14 cellular contexts compared by ENCODE assay signal in genomic region chr2:160635488-160635887, GRCh38.
A peak's percentile ranks its signal among the peaks of the same experiment; 100 is the strongest.
DNase-seq lines count a peak whose midpoint lies in the region; ATAC-seq and TF ChIP-seq lines count a peak whose summit lies in the region.
"Had no signal": no experiment of that assay in that cellular context is flagged by ENCODE, and none has a peak within 500 bp of the region (broad histone marks: within the 10 kb centered on the region; RNA-seq: fewer than 3 reads in every experiment).

No MANE protein-coding gene starts in this region.

- DNase-seq in EH (ENCODE audit: low read depth) (peak; percentile 61), fibroblast of pulmonary artery (ENCODE audit: low read depth) (peak; percentile 67), osteoblast (ENCODE audit: insufficient read length, low spot score, missing footprints) (peak; percentile 50), cortex of kidney (lab: John Stamatoyannopoulos, UW) (no peak), ACHN (no peak)
- DNase-seq: activated CD8-positive, alpha-beta memory T cell treated with anti-CD3 and anti-CD28 coated beads, Interleukin-2, amount 10 ng/mL, durations not matched to agents 7 days and 5 days; activated naive CD4-positive, alpha-beta T cell treated with anti-CD3 and anti-CD28 coated beads for 36 hours; DMS 273 treated with DMSO at 0.1 percent for 48 hours; NCI-H2171 treated with DMSO at 0.1 percent for 48 hours; testis had no signal

- no peaks in the 10 kb centered on the region for H3K27me3 ChIP-seq in osteoblast (ENCODE audit: insufficient read depth, low read length)
- H3K27me3 ChIP-seq: testis had no signal

- TF ChIP-seq CTCF in fibroblast of pulmonary artery (IDR thresholded peaks at IDR 0.05; ENCODE audit: low read length, missing control alignments) = no peak
- no peak for TF ChIP-seq CTCF in osteoblast (IDR thresholded peaks at IDR 0.05; ENCODE audit: extremely low read depth, low read depth, low read length)

- H2AFZ ChIP-seq in osteoblast (ENCODE audit: low read length) = no peak overlapping the region

- no peak overlapping the region for H3K4me3 ChIP-seq in fibroblast of pulmonary artery (replicated peaks; ENCODE audit: low read depth, low read length)
- no peak overlapping the region for H3K4me3 ChIP-seq in osteoblast (ENCODE audit: insufficient read depth, low read length)
- H3K4me3 ChIP-seq: testis had no signal

- H3K27ac ChIP-seq in osteoblast (ENCODE audit: low read depth, low read length) = peak overlapping the region; percentile 26
- H3K27ac ChIP-seq: testis, VCaP had no signal

- H4K20me1 ChIP-seq in osteoblast (ENCODE audit: insufficient read depth, low read length) = no peaks in the 10 kb centered on the region

- H3K79me2 ChIP-seq in osteoblast (ENCODE audit: insufficient read depth, low read length) = no peaks in the 10 kb centered on the region

- H3K9me3 ChIP-seq in osteoblast (ENCODE audit: low read depth, low read length) = no peaks in the 10 kb centered on the region
- H3K9me3 ChIP-seq: testis had no signal

- peak overlapping the region; percentile 37 for H3K4me2 ChIP-seq in osteoblast (ENCODE audit: insufficient read depth, low read length)

- ATAC-seq in SK-N-SH treated with all-trans-retinoic acid at 6 μM for 48 hours (peak; percentile 57), GM19324 (IDR thresholded peaks at IDR 0.05; ENCODE audit: low FRiP score, unreplicated experiment) (no peak), HG03442 (IDR thresholded peaks at IDR 0.05; ENCODE audit: unreplicated experiment) (no peak)
- ATAC-seq: activated CD8-positive, alpha-beta memory T cell treated with anti-CD3 and anti-CD28 coated beads, Interleukin-2, amount 10 ng/mL, durations not matched to agents 7 days and 5 days had no signal

- H3K4me1 ChIP-seq in osteoblast (ENCODE audit: insufficient read depth, low read length) = peaks cover 29% of the 10 kb centered on the region

- in situ Hi-C loops in ACHN (cut with HindIII; ENCODE audit: low pct_ligation_motif_present, low pct_unique_long_range_greater_than_20kb, low sequenced_read_pairs) = no loop called here

- H3K36me3 ChIP-seq in osteoblast (ENCODE audit: insufficient read depth, low read length) = no peaks in the 10 kb centered on the region

TF ChIP-seq in SK-N-SH treated with all-trans-retinoic acid at 6 μM for 48 hours, 23 proteins besides CTCF, POLR2A, EP300 and RAD21:
- TF ChIP-seq PATZ1 (CRISPR knock-in tag; IDR thresholded peaks at IDR 0.05; ENCODE audit: borderline replicate concordance) = no peak

Comparison
In these comparisons a context has a peak if more than half of its experiments do, and no peak if none do; other contexts are left out.
1. DNase-seq: peak in EH (single experiment), fibroblast of pulmonary artery (single experiment) and osteoblast (single experiment); none in cortex of kidney (single experiment) and ACHN (single experiment).